21 cellular contexts compared by ENCODE assay signal in the genomic region with DNA sequence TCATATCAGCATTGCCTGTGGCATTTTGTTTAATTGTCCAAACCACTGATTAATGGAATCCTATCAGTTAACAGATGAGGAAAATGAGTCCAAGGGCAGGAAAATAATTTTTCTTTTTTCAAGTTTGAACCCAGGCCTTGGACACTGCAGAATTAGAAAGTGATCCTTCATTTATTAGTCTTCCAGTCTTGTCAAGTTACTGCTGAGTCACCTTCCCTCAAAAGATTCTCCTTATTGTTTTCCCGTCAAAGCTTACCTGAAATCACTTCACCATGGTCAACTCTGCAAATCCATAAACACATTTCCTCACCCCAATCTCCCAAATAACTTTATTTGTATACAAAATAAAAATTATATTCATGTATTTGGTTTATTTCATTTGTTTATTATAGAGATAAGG.
"Had no signal": no experiment of that assay in that cellular context is flagged by ENCODE, and none has a peak within 500 bp of the region (broad histone marks: within the 10 kb centered on the region; RNA-seq: fewer than 3 reads in every experiment).

No MANE protein-coding gene starts in this region.

- H3K9me3 ChIP-seq: SK-N-SH had no signal

- H3K4me2 ChIP-seq: KMS-11, SK-N-SH had no signal

- DNase-seq: Kasumi-1, MM.1S, NCI-H1092 treated with DMSO at 0.1 percent for 48 hours, NCI-H1436, NCI-H187, NCI-H2029, NCI-H2081 treated with DMSO at 0.1 percent for 48 hours, NCI-H2171, NCI-H226, NCI-H446, NCI-H510A, NCI-H524 treated with DMSO at 0.1 percent for 48 hours, NCI-H69, NCI-H774, SHP77, SK-N-SH, SW 1271 had no signal

- H3K27ac ChIP-seq: HL-60, KMS-11, RWPE1 had no signal

- ATAC-seq: Panc1 had no signal

- H3K9me2 ChIP-seq: SK-N-SH had no signal
